Comparison of ENCODE assay signal across 15 cellular contexts in the genomic region with DNA sequence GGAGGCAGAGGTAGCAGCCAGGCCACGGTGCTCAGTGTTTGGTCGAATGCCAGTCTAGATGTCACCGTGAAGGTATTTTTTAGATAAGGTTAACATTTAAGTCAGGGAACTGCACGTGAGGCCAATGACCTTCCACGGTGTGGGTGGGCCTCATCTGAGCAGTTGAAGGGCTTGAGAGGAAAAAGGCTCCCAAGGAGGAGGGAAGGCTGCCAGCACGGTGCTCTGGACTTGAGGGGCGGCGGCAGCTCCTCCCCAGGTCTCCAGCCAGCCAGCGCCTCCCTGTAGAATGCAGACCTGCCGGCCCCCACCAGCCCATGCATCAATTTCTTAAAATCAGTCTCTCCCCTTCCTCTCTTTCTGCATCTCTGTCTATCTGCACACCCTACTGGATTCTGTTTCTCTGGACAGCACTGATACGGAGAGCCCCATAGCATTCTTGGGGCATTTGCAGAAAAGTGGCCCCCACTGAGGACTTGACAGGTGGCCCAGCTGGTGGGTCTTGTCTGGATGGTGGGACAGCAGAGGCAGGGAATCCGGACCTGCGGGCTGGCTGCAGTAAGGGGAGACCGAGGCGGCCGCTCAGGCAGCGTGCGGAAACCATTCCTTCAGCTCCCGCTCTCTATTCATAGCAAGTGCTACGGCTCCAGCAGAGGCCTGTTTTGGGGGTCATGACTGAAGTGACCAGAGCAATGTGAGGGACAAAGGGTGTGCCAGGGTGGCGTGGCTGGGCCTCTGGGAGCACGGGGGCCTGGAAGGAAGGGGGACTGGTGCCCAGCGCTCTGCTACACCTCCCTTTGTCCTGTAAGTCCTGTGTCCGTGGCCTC. TPM values are rescaled to one million over a fixed set of nuclear protein-coding genes. Genes with fewer than 3 reads are reported as not detected.
DNase-seq lines count a peak whose midpoint lies in the region; ATAC-seq and TF ChIP-seq lines count a peak whose summit lies in the region.
"Had no signal": no experiment of that assay in that cellular context is flagged by ENCODE, and none has a peak within 500 bp of the region (broad histone marks: within the 10 kb centered on the region; RNA-seq: fewer than 3 reads in every experiment).

No MANE protein-coding gene starts in this region.

- WGBS in testis, 2 donors, result 86 to 90% methylated on average over 22 to 24 of the region's 24 CpGs

- no peak for ATAC-seq in Right ventricle myocardium inferior
- ATAC-seq in activated B cell treated with CpG ODN at 0.5 μM for 24 hours (ENCODE audit: low read depth), result no peak
- no peak for ATAC-seq in HG03097 (IDR thresholded peaks at IDR 0.05; ENCODE audit: low FRiP score, unreplicated experiment)
- ATAC-seq: CD8-positive, alpha-beta T cell; GM23338 had no signal

- CTCF ChIA-PET in activated B cell treated with CpG ODN at 0.5 μM for 24 hours (lab: Charles Lee), result no interaction called here

- DNase-seq in Right ventricle myocardium inferior (ENCODE audit: missing footprints) (peak; percentile 50), right atrium auricular region (ENCODE audit: low spot score) (no peak), activated B cell treated with CpG ODN at 0.5 μM for 24 hours (no peak), mesenteric fat pad (ENCODE audit: low spot score) (peak; percentile 73), testis (peak; percentile 12), AG08396 (ENCODE audit: low spot score) (no peak)
- DNase-seq: CD8-positive, alpha-beta T cell; DMS79 treated with DMSO at 0.1 percent for 48 hours; GDM1; NCI-H1092; NCI-H2107; NCI-H345; NCI-H526 treated with DMSO at 0.1 percent for 48 hours had no signal

- peaks cover 7% of the 10 kb centered on the region for H3K27me3 Mint-ChIP-seq in activated B cell treated with CpG ODN at 0.5 μM for 24 hours

- H3K27me3 ChIP-seq in right atrium auricular region (no peaks in the 10 kb centered on the region), testis (no peaks in the 10 kb centered on the region)

- H3K4me1 Mint-ChIP-seq in activated B cell treated with CpG ODN at 0.5 μM for 24 hours, result peaks cover 13% of the 10 kb centered on the region
- H3K4me1 Mint-ChIP-seq: GM23338 had no signal

- TF ChIP-seq CTCF in right atrium auricular region (IDR thresholded peaks at IDR 0.05), result no peak
- TF ChIP-seq CTCF in activated B cell treated with CpG ODN at 0.5 μM for 24 hours (IDR thresholded peaks at IDR 0.05), result no peak
- no peak for TF ChIP-seq CTCF in testis (IDR thresholded peaks at IDR 0.05)

- peaks cover 0 to 16% of the 10 kb centered on the region in 2 donors for H3K4me1 ChIP-seq in right atrium auricular region
- no peaks in the 10 kb centered on the region for H3K4me1 ChIP-seq in testis

- H3K9me3 ChIP-seq in right atrium auricular region (no peaks in the 10 kb centered on the region), testis (no peaks in the 10 kb centered on the region)

- H3K4me3 ChIP-seq in right atrium auricular region (no peak overlapping the region), testis (no peak overlapping the region)
- H3K4me3 ChIP-seq: GM23338 had no signal

- H3K27ac ChIP-seq in right atrium auricular region (no peak overlapping the region), testis (no peak overlapping the region)

- H3K36me3 Mint-ChIP-seq in activated B cell treated with CpG ODN at 0.5 μM for 24 hours (ENCODE audit: low read depth), result no peaks in the 10 kb centered on the region
- H3K36me3 Mint-ChIP-seq: CD8-positive, alpha-beta T cell had no signal

- TF ChIP-seq POLR2A in testis (IDR thresholded peaks at IDR 0.05), result no peak

- POLR2A ChIA-PET in activated B cell treated with CpG ODN at 0.5 μM for 24 hours (lab: Charles Lee), result no interaction called here

- intact Hi-C loops in Right ventricle myocardium inferior (cut with DNase I) (no loop called here), activated B cell treated with CpG ODN at 0.5 μM for 24 hours (cut with micrococcal nuclease) (no loop called here), testis (cut with DNase I; ENCODE audit: low total_unique reads) (no loop called here)

- no peak overlapping the region for H3K4me3 Mint-ChIP-seq in activated B cell treated with CpG ODN at 0.5 μM for 24 hours
- H3K4me3 Mint-ChIP-seq: CD8-positive, alpha-beta T cell; GM23338 had no signal

- H3K27ac Mint-ChIP-seq in activated B cell treated with CpG ODN at 0.5 μM for 24 hours, result peak overlapping the region; percentile 35
- H3K27ac Mint-ChIP-seq: CD8-positive, alpha-beta T cell; GM23338 had no signal

- H3K9me3 Mint-ChIP-seq in activated B cell treated with CpG ODN at 0.5 μM for 24 hours, result peaks cover 4% of the 10 kb centered on the region
- H3K9me3 Mint-ChIP-seq: CD8-positive, alpha-beta T cell had no signal

- H3K36me3 ChIP-seq in right atrium auricular region (no peaks in the 10 kb centered on the region), testis (ENCODE audit: low read depth, missing control alignments) (no peaks in the 10 kb centered on the region)

RNA-seq across cellular contexts. Expression of a gene that starts 7.9 kb away (rescaled TPM):
- 21.0 TPM for total RNA-seq in Right ventricle myocardium inferior
- total RNA-seq in right atrium auricular region, result 1 to 10 TPM; 7.0 to 9.9 TPM
- total RNA-seq in activated B cell treated with CpG ODN at 0.5 μM for 24 hours, result 8.5 and 10.6 TPM in 2 replicates
- 26.3 TPM for total RNA-seq in mesenteric fat pad
- 10 to 100 TPM; 39.0 to 68.2 TPM for total RNA-seq in testis
- 25.0 TPM for polyA plus RNA-seq in testis (ENCODE audit: insufficient read depth, low read depth, low replicate concordance)

RNA-seq across cellular contexts. Expression of a gene that starts 36.0 kb away (rescaled TPM):
- total RNA-seq in Right ventricle myocardium inferior (0.51 TPM), right atrium auricular region (not detected), activated B cell treated with CpG ODN at 0.5 μM for 24 hours (3.4 and 5.0 TPM in 2 replicates), mesenteric fat pad (0.80 TPM), testis (10 to 100 TPM; 10.1 to 10.3 TPM)
- polyA plus RNA-seq in testis (ENCODE audit: insufficient read depth, low read depth, low replicate concordance), result 3.6 TPM

Comparison
In these comparisons a context has a peak if more than half of its experiments do, and no peak if none do; other contexts are left out.
1. DNase-seq: peak in Right ventricle myocardium inferior (single experiment), mesenteric fat pad (single experiment) and testis (single experiment); none in right atrium auricular region (single experiment), activated B cell treated with CpG ODN at 0.5 μM for 24 hours (single experiment) and AG08396 (single experiment).